ENCODE assay signal across 12 cellular contexts in the genomic region with DNA sequence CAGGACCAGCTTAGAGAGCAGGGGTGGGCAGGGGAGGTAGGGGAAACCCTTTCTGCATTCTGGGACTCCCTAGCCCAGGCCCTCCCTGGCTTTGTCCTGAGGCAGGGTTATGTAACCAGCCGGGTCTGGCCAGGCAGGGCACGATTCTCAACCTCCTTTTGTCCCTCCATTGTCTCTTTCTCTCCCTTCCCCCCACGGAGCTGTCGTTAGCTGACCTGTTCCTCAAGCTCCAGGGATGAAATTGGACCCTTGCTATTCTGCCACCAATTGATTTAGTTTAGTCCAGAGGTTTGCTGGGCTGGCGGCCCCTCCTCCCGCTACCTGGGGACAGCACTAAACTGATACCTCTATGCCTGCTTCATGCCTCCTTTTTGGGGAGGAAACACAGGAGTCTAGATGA. TPM values are rescaled to one million over a fixed set of nuclear protein-coding genes. Genes with fewer than 3 reads are reported as not detected.
DNase-seq lines count a peak whose midpoint lies in the region; ATAC-seq, FAIRE-seq and TF ChIP-seq lines count a peak whose summit lies in the region.
"Had no signal": no experiment of that assay in that cellular context is flagged by ENCODE, and none has a peak within 500 bp of the region (broad histone marks: within the 10 kb centered on the region; RNA-seq: fewer than 3 reads in every experiment).

No MANE protein-coding gene starts in this region.

- peaks cover 50% of the 10 kb centered on the region for H3K36me3 Mint-ChIP-seq in Caco-2 (ENCODE audit: insufficient read depth, unreplicated experiment)
- H3K36me3 Mint-ChIP-seq in astrocyte (ENCODE audit: low read depth, unreplicated experiment), result peaks cover 33% of the 10 kb centered on the region

- H3K27ac Mint-ChIP-seq in Caco-2 (ENCODE audit: unreplicated experiment) (peak overlapping the region; percentile 1), astrocyte (ENCODE audit: unreplicated experiment) (peak overlapping the region; percentile 94)
- H3K27ac Mint-ChIP-seq: activated CD4-positive, alpha-beta T cell treated with anti-CD3 and anti-CD28 coated beads, Interleukin-2, amount 10 ng/mL, durations not matched to agents 7 days and 5 days had no signal

- H3K4me1 Mint-ChIP-seq in Caco-2 (ENCODE audit: low read depth, unreplicated experiment) (peaks cover 42% of the 10 kb centered on the region), astrocyte (ENCODE audit: low read depth, unreplicated experiment) (peaks cover 61% of the 10 kb centered on the region)
- H3K4me1 Mint-ChIP-seq: activated CD4-positive, alpha-beta T cell treated with anti-CD3 and anti-CD28 coated beads, Interleukin-2, amount 10 ng/mL, durations not matched to agents 7 days and 5 days had no signal

- H3K36me3 ChIP-seq in Caco-2 (ENCODE audit: control insufficient read depth, insufficient read depth, low read length), result peaks cover 2% of the 10 kb centered on the region; the same call in 1 of the 2 replicates
- H3K36me3 ChIP-seq in astrocyte (ENCODE audit: insufficient read depth, low read length), result peaks cover 5% of the 10 kb centered on the region

- H3K4me3 Mint-ChIP-seq in Caco-2 (ENCODE audit: unreplicated experiment), result no peak overlapping the region
- peak overlapping the region; percentile 79 for H3K4me3 Mint-ChIP-seq in astrocyte (ENCODE audit: unreplicated experiment)
- H3K4me3 Mint-ChIP-seq: activated CD4-positive, alpha-beta T cell treated with anti-CD3 and anti-CD28 coated beads, Interleukin-2, amount 10 ng/mL, durations not matched to agents 7 days and 5 days had no signal

- peak overlapping the region; percentile 75 for H3K9ac ChIP-seq in astrocyte (ENCODE audit: low read length)

- no peak overlapping the region for H2AFZ ChIP-seq in astrocyte (ENCODE audit: low read depth, low read length)

- ATAC-seq in sciatic nerve, result peak; percentile 28

- no peak for TF ChIP-seq CTCF in Caco-2 (IDR thresholded peaks at IDR 0.05; ENCODE audit: insufficient read depth in 1 of 2, low read depth in 1 of 2, low read length in 1 of 2, severe bottlenecking in 1 of 2, unreplicated experiment in 1 of 2)
- no peak for TF ChIP-seq CTCF in astrocyte (IDR thresholded peaks at IDR 0.05; ENCODE audit: insufficient read depth, low read depth, low read length)

- H3K27me3 Mint-ChIP-seq in Caco-2 (ENCODE audit: insufficient read depth, unreplicated experiment) (no peaks in the 10 kb centered on the region), astrocyte (ENCODE audit: low read depth, unreplicated experiment) (no peaks in the 10 kb centered on the region)
- H3K27me3 Mint-ChIP-seq: activated CD4-positive, alpha-beta T cell treated with anti-CD3 and anti-CD28 coated beads, Interleukin-2, amount 10 ng/mL, durations not matched to agents 7 days and 5 days had no signal

- H3K4me3 ChIP-seq in Caco-2 (ENCODE audit: low read depth, low read length) (no peak overlapping the region), astrocyte (ENCODE audit: insufficient read depth, low read depth, low read length) (peak overlapping the region; percentile 34)
- H3K4me3 ChIP-seq: Peyer's patch had no signal

- no peak for FAIRE-seq in astrocyte (lab: Jason Lieb, UNC)

- CTCF ChIA-PET in Caco-2 (lab: Charles Lee), result interaction anchor here (0.6 kb wide), 1 partner anchor 45 kb away, joined by 4 read pairs; no protein-coding TSS in a partner anchor

- intact Hi-C loops in Caco-2 (cut with micrococcal nuclease; ENCODE audit: unreplicated experiment), result loop anchor here (2.0 kb wide), 1 partner anchor 14 kb away; no protein-coding TSS in a partner anchor
- intact Hi-C loops in sciatic nerve (cut with DNase I), result no loop called here

- H3K4me2 ChIP-seq in astrocyte (ENCODE audit: low read length), result peak overlapping the region; percentile 80

- DNase-seq in Caco-2 (no peak), astrocyte (ENCODE audit: low read depth) (no peak), iPS DF 4.7 (ENCODE audit: extremely low read depth, low spot score) (peak; percentile 46), sciatic nerve (ENCODE audit: low spot score) (no peak), HPDE6-E6E7 (ENCODE audit: extremely low spot score) (no peak), kidney glomerular epithelial cell (lab: John Stamatoyannopoulos, UW) (no peak), RPMI8226 (no peak), foreskin melanocyte (no peak)
- DNase-seq: activated CD4-positive, alpha-beta T cell treated with anti-CD3 and anti-CD28 coated beads, Interleukin-2, amount 10 ng/mL, durations not matched to agents 7 days and 5 days; DMS153; Peyer's patch; stimulated activated CD4-positive, alpha-beta T cell treated with anti-CD3 and anti-CD28 coated beads, Interleukin-1b, Interleukin-23, amount 100 ng/mL, for 48 hours had no signal

- H3K27me3 ChIP-seq in Caco-2 (replicated peaks; ENCODE audit: control insufficient read depth, insufficient read depth, low read length) (no peaks in the 10 kb centered on the region), astrocyte (ENCODE audit: insufficient read depth, low read length) (no peaks in the 10 kb centered on the region)
- H3K27me3 ChIP-seq: Peyer's patch had no signal

- H3K9me3 Mint-ChIP-seq in Caco-2 (ENCODE audit: unreplicated experiment) (no peaks in the 10 kb centered on the region), astrocyte (ENCODE audit: unreplicated experiment) (no peaks in the 10 kb centered on the region)
- H3K9me3 Mint-ChIP-seq: activated CD4-positive, alpha-beta T cell treated with anti-CD3 and anti-CD28 coated beads, Interleukin-2, amount 10 ng/mL, durations not matched to agents 7 days and 5 days had no signal

- H3K9me3 ChIP-seq in Caco-2, result no peaks in the 10 kb centered on the region
- H3K9me3 ChIP-seq in astrocyte (ENCODE audit: insufficient read depth, low read depth, low read length), result no peaks in the 10 kb centered on the region
- H3K9me3 ChIP-seq: Peyer's patch had no signal

- POLR2A ChIA-PET in Caco-2 (lab: Charles Lee), result interaction anchor here (0.5 kb wide), 1 partner anchor 51 kb away, joined by 3 read pairs; no protein-coding TSS in a partner anchor

- H3K4me1 ChIP-seq in Caco-2, result peaks cover 41% of the 10 kb centered on the region
- peaks cover 53% of the 10 kb centered on the region for H3K4me1 ChIP-seq in astrocyte (ENCODE audit: insufficient read depth, low read length)

- H3K79me2 ChIP-seq in astrocyte (ENCODE audit: insufficient read depth, low read length), result peaks cover 92% of the 10 kb centered on the region

- peak overlapping the region; percentile 90 for H3K27ac ChIP-seq in astrocyte (ENCODE audit: low read depth, low read length)

- no TSS peak for BruUV-seq in Caco-2 (replicated peaks; lab: Mats Ljungman, UMichigan)

- H4K20me1 ChIP-seq in astrocyte (ENCODE audit: insufficient read depth, low read length), result peaks cover 75% of the 10 kb centered on the region

RNA-seq across cellular contexts. Expression of gene NDST1, which starts 9.4 kb away (rescaled TPM):
- 106 and 110 TPM in 2 replicates for total RNA-seq in Caco-2 (2022)
- 293 and 321 TPM in 2 replicates for total RNA-seq in astrocyte
- total RNA-seq in sciatic nerve, result 109 TPM

RNA-seq across cellular contexts. Expression of gene RPS14, which starts 49.0 kb away (rescaled TPM):
- total RNA-seq in Caco-2 (2022) (2,300 and 2,382 TPM in 2 replicates), astrocyte (1,823 and 2,054 TPM in 2 replicates), sciatic nerve (1,412 TPM)
